Comparison of ENCODE assay signal across 14 cellular contexts in genomic region chrX:2705461-2705860, GRCh38. TPM values are rescaled to one million over a fixed set of nuclear protein-coding genes. Genes with fewer than 3 reads are reported as not detected.
DNase-seq lines count a peak whose midpoint lies in the region; ATAC-seq and TF ChIP-seq lines count a peak whose summit lies in the region.
"Had no signal": no experiment of that assay in that cellular context is flagged by ENCODE, and none has a peak within 500 bp of the region (broad histone marks: within the 10 kb centered on the region; RNA-seq: fewer than 3 reads in every experiment).

No MANE protein-coding gene starts in this region.

- no peak overlapping the region for H4K8ac ChIP-seq in mesendoderm (ENCODE audit: low read depth, low read length)

- H3K27me3 Mint-ChIP-seq in chondrocyte (ENCODE audit: low read depth): no peaks in the 10 kb centered on the region
- H3K27me3 Mint-ChIP-seq in natural killer cell treated with Interleukin-12 subunit alpha and Interleukin-12 subunit beta and Interleukin-15 and Interleukin-18, amount 100 ng/mL, for 72 hours: no peaks in the 10 kb centered on the region

- H3K79me1 ChIP-seq in mesendoderm (ENCODE audit: low read length): peaks cover 14% of the 10 kb centered on the region

- no peak overlapping the region for H2AK5ac ChIP-seq in mesendoderm (ENCODE audit: low read length)

- peaks cover 84% of the 10 kb centered on the region for H3K4me1 Mint-ChIP-seq in chondrocyte (ENCODE audit: low read depth)
- H3K4me1 Mint-ChIP-seq in natural killer cell treated with Interleukin-12 subunit alpha and Interleukin-12 subunit beta and Interleukin-15 and Interleukin-18, amount 100 ng/mL, for 72 hours (ENCODE audit: low read depth in 2 of 2): peaks cover 76 to 80% of the 10 kb centered on the region in 2 donors

- no peak overlapping the region for H3K4ac ChIP-seq in mesendoderm (ENCODE audit: low read depth, low read length)

- peak overlapping the region; percentile 79 to 95 (median 91); a peak in 21 of 22 replicates for H3K27ac ChIP-seq in BLaER1 treated with 17β-estradiol and CSF1 and Interleukin-3, amounts not matched to agents 10 nM and 100 nM
- H3K27ac ChIP-seq in DND-41 (ENCODE audit: low read length) (peak overlapping the region; percentile 90), mesendoderm (ENCODE audit: low read depth, low read length) (no peak overlapping the region)

- no peak overlapping the region for H3K56ac ChIP-seq in mesendoderm (ENCODE audit: low read length)

- H3K9ac ChIP-seq in BLaER1 treated with 17β-estradiol and CSF1 and Interleukin-3, amounts not matched to agents 10 nM and 100 nM: peak overlapping the region; percentile 3 to 80 (median 75); a peak in 17 of 22 replicates
- peak overlapping the region; percentile 53 for H3K9ac ChIP-seq in DND-41 (ENCODE audit: low read depth, low read length)
- H3K9ac ChIP-seq in mesendoderm (ENCODE audit: low read length): no peak overlapping the region

- H3K36me3 ChIP-seq in BLaER1 treated with 17β-estradiol and CSF1 and Interleukin-3, amounts not matched to agents 10 nM and 100 nM: peaks cover 8 to 31% (median 18%) of the 10 kb centered on the region in 11 experiments; a peak in 20 of 22 replicates
- H3K36me3 ChIP-seq in DND-41 (ENCODE audit: insufficient read depth, low read length) (peaks cover 73% of the 10 kb centered on the region), mesendoderm (ENCODE audit: control insufficient read depth, insufficient read depth, low read length) (no peaks in the 10 kb centered on the region)

- H3K4me3 Mint-ChIP-seq in chondrocyte (ENCODE audit: unreplicated experiment): no peak overlapping the region
- H3K4me3 Mint-ChIP-seq in natural killer cell treated with Interleukin-12 subunit alpha and Interleukin-12 subunit beta and Interleukin-15 and Interleukin-18, amount 100 ng/mL, for 72 hours: no peak overlapping the region

- DNase-seq in DND-41 (no peak), chondrocyte (ENCODE audit: low spot score) (no peak), NCI-H1105 treated with DMSO at 0.1 percent for 48 hours (lab: John Stamatoyannopoulos, UW) (no peak), DMS114 treated with DMSO at 0.1 percent for 48 hours (lab: John Stamatoyannopoulos, UW; ENCODE audit: unreplicated experiment) (no peak), mesendoderm (no peak)
- no peak for DNase-seq in natural killer cell treated with Interleukin-12 subunit alpha and Interleukin-12 subunit beta and Interleukin-15 and Interleukin-18, amount 100 ng/mL, for 72 hours (ENCODE audit: low spot score)
- DNase-seq: activated effector memory CD4-positive, alpha-beta T cell treated with Interleukin-2 at 50 U/mL for 16 hours; cerebellar nuclear complex; IMR-90; NCI-H1417 had no signal

- no peaks in the 10 kb centered on the region for H3K27me3 ChIP-seq in BLaER1 treated with 17β-estradiol and CSF1 and Interleukin-3, amounts not matched to agents 10 nM and 100 nM
- H3K27me3 ChIP-seq in DND-41 (ENCODE audit: insufficient read depth, low read length, poor library complexity) (no peaks in the 10 kb centered on the region), mesendoderm (ENCODE audit: insufficient read depth, low read length, poor library complexity) (no peaks in the 10 kb centered on the region)

- H3K4me1 ChIP-seq in BLaER1 treated with 17β-estradiol and CSF1 and Interleukin-3, amounts not matched to agents 10 nM and 100 nM: peaks cover 93 to 99% (median 97%) of the 10 kb centered on the region in 10 experiments
- peaks cover 100% of the 10 kb centered on the region for H3K4me1 ChIP-seq in DND-41 (ENCODE audit: insufficient read depth, low read length)
- peaks cover 10% of the 10 kb centered on the region for H3K4me1 ChIP-seq in mesendoderm (ENCODE audit: control insufficient read depth, low read depth, low read length)

- H3K79me2 ChIP-seq in DND-41 (ENCODE audit: insufficient read depth, low read length): peaks cover 100% of the 10 kb centered on the region
- peaks cover 3% of the 10 kb centered on the region for H3K79me2 ChIP-seq in mesendoderm (ENCODE audit: control insufficient read depth, insufficient read depth, low read length)

- no peak for ATAC-seq in DND-41 (ENCODE audit: insufficient read depth, low read depth)
- ATAC-seq in natural killer cell treated with Interleukin-12 subunit alpha and Interleukin-12 subunit beta and Interleukin-15 and Interleukin-18, amount 100 ng/mL, for 72 hours: no peak
- no peak for ATAC-seq in GM19397 (IDR thresholded peaks at IDR 0.05; ENCODE audit: unreplicated experiment)

- no CpG with 5 or more reads among the region's 9 CpGs for WGBS in mesendoderm (ENCODE audit: extremely low coverage, insufficient coverage, low lambda C conversion rate)

- peaks cover 23 to 98% (median 47%) of the 10 kb centered on the region in 11 experiments; a peak in 20 of 22 replicates for H4K20me1 ChIP-seq in BLaER1 treated with 17β-estradiol and CSF1 and Interleukin-3, amounts not matched to agents 10 nM and 100 nM
- H4K20me1 ChIP-seq in DND-41 (ENCODE audit: insufficient read depth, low read length): peaks cover 82% of the 10 kb centered on the region

- no peak overlapping the region for H2BK120ac ChIP-seq in mesendoderm (ENCODE audit: low read depth, low read length)

- H3K4me2 ChIP-seq in BLaER1 treated with 17β-estradiol and CSF1 and Interleukin-3, amounts not matched to agents 10 nM and 100 nM: peak overlapping the region; percentile 79 to 99 (median 91)
- H3K4me2 ChIP-seq in DND-41 (ENCODE audit: insufficient read depth, low read length): peak overlapping the region; percentile 76
- no peak overlapping the region for H3K4me2 ChIP-seq in mesendoderm (ENCODE audit: low read length)

- peaks cover 0 to under 1% (median 0%) of the 10 kb centered on the region in 11 experiments; a peak in 1 of 22 replicates for H3K9me3 ChIP-seq in BLaER1 treated with 17β-estradiol and CSF1 and Interleukin-3, amounts not matched to agents 10 nM and 100 nM (replicated peaks in 1 of 11)
- no peaks in the 10 kb centered on the region for H3K9me3 ChIP-seq in DND-41 (ENCODE audit: insufficient read depth, low read length, severe bottlenecking)
- H3K9me3 ChIP-seq: thoracic aorta had no signal

- no peak overlapping the region for H4K5ac ChIP-seq in mesendoderm (ENCODE audit: low read length)

- no peaks in the 10 kb centered on the region for H3K9me3 Mint-ChIP-seq in chondrocyte (ENCODE audit: low read depth)
- H3K9me3 Mint-ChIP-seq in natural killer cell treated with Interleukin-12 subunit alpha and Interleukin-12 subunit beta and Interleukin-15 and Interleukin-18, amount 100 ng/mL, for 72 hours: peaks cover 5% of the 10 kb centered on the region

- TF ChIP-seq CTCF in DND-41 (IDR thresholded peaks at IDR 0.05; ENCODE audit: borderline replicate concordance, extremely low read depth, low read length, poor library complexity, severe bottlenecking): no peak
- TF ChIP-seq CTCF in chondrocyte (IDR thresholded peaks at IDR 0.05): no peak

- no peak overlapping the region for H2BK15ac ChIP-seq in mesendoderm (replicated peaks; ENCODE audit: low read depth)

- H3K36me3 Mint-ChIP-seq in chondrocyte (ENCODE audit: low read depth): peaks cover 4% of the 10 kb centered on the region
- H3K36me3 Mint-ChIP-seq in natural killer cell treated with Interleukin-12 subunit alpha and Interleukin-12 subunit beta and Interleukin-15 and Interleukin-18, amount 100 ng/mL, for 72 hours: peaks cover 8% of the 10 kb centered on the region

- H3K27ac Mint-ChIP-seq in chondrocyte (ENCODE audit: unreplicated experiment): peak overlapping the region; percentile 83
- H3K27ac Mint-ChIP-seq in natural killer cell treated with Interleukin-12 subunit alpha and Interleukin-12 subunit beta and Interleukin-15 and Interleukin-18, amount 100 ng/mL, for 72 hours: peak overlapping the region; percentile 25 to 56

- no peak overlapping the region for H3K18ac ChIP-seq in mesendoderm (ENCODE audit: low read length)

- no peak overlapping the region; a peak in 1 of 20 replicates for H3K4me3 ChIP-seq in BLaER1 treated with 17β-estradiol and CSF1 and Interleukin-3, amounts not matched to agents 10 nM and 100 nM
- H3K4me3 ChIP-seq in DND-41 (ENCODE audit: low read depth in 1 of 2, low read length in 2 of 2): peak overlapping the region in 1 of 2 experiments; percentile 45; a peak in 2 of 4 replicates
- no peak overlapping the region for H3K4me3 ChIP-seq in mesendoderm (ENCODE audit: low read length)

- H3K23ac ChIP-seq in mesendoderm (ENCODE audit: low read length): no peak overlapping the region

- H2AFZ ChIP-seq in DND-41 (ENCODE audit: low read depth, low read length): no peak overlapping the region

- no peak overlapping the region for H2BK5ac ChIP-seq in mesendoderm (ENCODE audit: low read length)

RNA-seq across cellular contexts. Expression of gene CD99, which starts 14.4 kb away (rescaled TPM):
- total RNA-seq in chondrocyte: 381 to 570 TPM (median 560 TPM) in 3 replicates
- total RNA-seq in natural killer cell treated with Interleukin-12 subunit alpha and Interleukin-12 subunit beta and Interleukin-15 and Interleukin-18, amount 100 ng/mL, for 72 hours: 100 to 1,000 TPM; 121 to 159 TPM
- 40.9 TPM for polyA plus RNA-seq in mesendoderm (2013, experiment 1 of 2)
- polyA plus RNA-seq in mesendoderm (2013, experiment 2 of 2): 40.4 TPM

RNA-seq across cellular contexts. Expression of gene XG, which starts 46.4 kb away (rescaled TPM):
- total RNA-seq in chondrocyte: 0.97 TPM in 1 of 3 replicates, not detected in the others
- total RNA-seq in natural killer cell treated with Interleukin-12 subunit alpha and Interleukin-12 subunit beta and Interleukin-15 and Interleukin-18, amount 100 ng/mL, for 72 hours: not detected
- polyA plus RNA-seq in mesendoderm (2013, experiment 1 of 2): 0.27 TPM
- 0.17 TPM for polyA plus RNA-seq in mesendoderm (2013, experiment 2 of 2)
- total RNA-seq: NCI-H460 had no signal
- polyA plus RNA-seq: IMR-90 had no signal
